In the genomic region with DNA sequence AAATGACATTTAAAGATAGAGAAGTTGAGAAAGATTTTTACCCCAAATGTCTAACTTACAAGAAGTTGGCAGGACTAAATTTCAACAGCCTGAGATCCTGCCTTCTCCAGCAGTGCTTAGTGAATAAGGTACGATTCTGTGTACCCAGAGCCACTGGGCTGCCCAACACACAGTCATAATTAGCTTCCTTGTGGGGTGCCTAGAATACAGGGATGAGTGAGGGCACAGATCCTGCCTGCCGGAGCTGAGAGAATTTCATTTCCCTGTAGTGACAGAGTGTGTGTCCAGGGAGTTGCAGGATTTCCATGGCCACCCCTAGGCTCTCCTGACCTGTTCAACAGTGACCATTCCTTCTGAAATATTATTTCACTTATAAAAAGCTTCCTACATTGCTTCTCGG, we compare ENCODE assay signal across 25 cellular contexts.
"Had no signal": no experiment of that assay in that cellular context is flagged by ENCODE, and none has a peak within 500 bp of the region (broad histone marks: within the 10 kb centered on the region; RNA-seq: fewer than 3 reads in every experiment).

No MANE protein-coding gene starts in this region.

- H3K36me3 Mint-ChIP-seq: activated CD4-positive, alpha-beta memory T cell treated with anti-CD3 and anti-CD28 coated beads for 36 hours; activated naive CD8-positive, alpha-beta T cell; stimulated activated naive B cell treated with anti-CD40 and anti-IgM and Interleukin-4, amounts not matched to agents 10 μg/mL and 1 μg/mL and 100 μg/mL, for 72 hours had no signal

- H3K4me3 ChIP-seq: adrenal gland, ascending aorta, esophagus muscularis mucosa, gastrocnemius medialis, right lobe of liver, smooth muscle cell had no signal

- H3K27me3 ChIP-seq: adrenal gland, ascending aorta, gastrocnemius medialis, right lobe of liver had no signal

- H3K9me3 ChIP-seq: adrenal gland, ascending aorta, esophagus muscularis mucosa, gastrocnemius medialis, right lobe of liver had no signal

- H3K27ac ChIP-seq: adrenal gland, ascending aorta, brain microvascular endothelial cell, esophagus muscularis mucosa, gastrocnemius medialis, right lobe of liver had no signal

- DNase-seq: activated CD4-positive, alpha-beta memory T cell treated with anti-CD3 and anti-CD28 coated beads for 36 hours; activated CD4-positive, alpha-beta T cell treated with anti-CD3 and anti-CD28 coated beads for 48 hours; activated CD4-positive, CD25-positive, alpha-beta regulatory T cell; activated T-cell treated with anti-CD3 and anti-CD28 coated beads for 4 hours; brain microvascular endothelial cell; effector memory CD4-positive, alpha-beta T cell; gastrocnemius medialis; hypothalamus; left ventricle myocardium superior; mammary epithelial cell; midbrain; nucleus accumbens; stimulated activated CD4-positive, alpha-beta T cell treated with anti-CD3 and anti-CD28 coated beads, Interleukin-2, amount 100 ng/mL, for 48 hours; stimulated activated CD8-positive, alpha-beta memory T cell treated with anti-CD3 and anti-CD28 coated beads, Interleukin-4, amount 100 ng/mL, for 48 hours; stimulated activated naive B cell treated with anti-CD40 and anti-IgM and Interleukin-4, amounts not matched to agents 10 μg/mL and 1 μg/mL and 100 μg/mL, for 72 hours had no signal

- H3K36me3 ChIP-seq: adrenal gland, ascending aorta, brain microvascular endothelial cell, esophagus muscularis mucosa, gastrocnemius medialis, right lobe of liver had no signal

- H3K4me3 Mint-ChIP-seq: activated CD4-positive, alpha-beta memory T cell treated with anti-CD3 and anti-CD28 coated beads for 36 hours; activated naive CD8-positive, alpha-beta T cell; activated T-helper 1 cell treated with anti-CD3 and anti-CD28 coated beads, Interleukin-12 subunit alpha, Interleukin-12 subunit beta, Interleukin-2, Interleukin-4 antibody, amounts not matched to agents 30 ng/mL and 10 ng/mL and 1 ng/mL, durations not matched to agents 14 hours and 24 hours and 36 hours; central memory CD8-positive, alpha-beta T cell; nephron; stimulated activated naive B cell treated with anti-CD40 and anti-IgM and Interleukin-4, amounts not matched to agents 10 μg/mL and 1 μg/mL and 100 μg/mL, for 72 hours; T-helper 1 cell treated with Interleukin-12 subunit alpha and Interleukin-12 subunit beta and Interleukin-4 antibody, amounts not matched to agents 30 μg/mL and 1 μg/mL, for 36 hours had no signal

- H3K9me3 Mint-ChIP-seq: activated CD4-positive, alpha-beta memory T cell treated with anti-CD3 and anti-CD28 coated beads for 36 hours; activated T-helper 1 cell treated with anti-CD3 and anti-CD28 coated beads, Interleukin-12 subunit alpha, Interleukin-12 subunit beta, Interleukin-2, Interleukin-4 antibody, amounts not matched to agents 30 ng/mL and 10 ng/mL and 1 ng/mL, durations not matched to agents 14 hours and 24 hours and 36 hours; central memory CD8-positive, alpha-beta T cell; nephron; stimulated activated naive B cell treated with anti-CD40 and anti-IgM and Interleukin-4, amounts not matched to agents 10 μg/mL and 1 μg/mL and 100 μg/mL, for 72 hours; T-helper 1 cell treated with Interleukin-12 subunit alpha and Interleukin-12 subunit beta and Interleukin-4 antibody, amounts not matched to agents 30 μg/mL and 1 μg/mL, for 36 hours had no signal

- H3K4me1 ChIP-seq: adrenal gland, ascending aorta, esophagus muscularis mucosa, right lobe of liver had no signal

- H3K27ac Mint-ChIP-seq: activated CD4-positive, alpha-beta memory T cell treated with anti-CD3 and anti-CD28 coated beads for 36 hours; activated naive CD8-positive, alpha-beta T cell; activated T-helper 1 cell treated with anti-CD3 and anti-CD28 coated beads, Interleukin-12 subunit alpha, Interleukin-12 subunit beta, Interleukin-2, Interleukin-4 antibody, amounts not matched to agents 30 ng/mL and 10 ng/mL and 1 ng/mL, durations not matched to agents 14 hours and 24 hours and 36 hours; nephron; stimulated activated naive B cell treated with anti-CD40 and anti-IgM and Interleukin-4, amounts not matched to agents 10 μg/mL and 1 μg/mL and 100 μg/mL, for 72 hours; T-helper 1 cell treated with Interleukin-12 subunit alpha and Interleukin-12 subunit beta and Interleukin-4 antibody, amounts not matched to agents 30 μg/mL and 1 μg/mL, for 36 hours had no signal

- H3K4me2 ChIP-seq: smooth muscle cell had no signal

- H3K4me1 Mint-ChIP-seq: central memory CD8-positive, alpha-beta T cell; nephron had no signal
